In the genomic region with DNA sequence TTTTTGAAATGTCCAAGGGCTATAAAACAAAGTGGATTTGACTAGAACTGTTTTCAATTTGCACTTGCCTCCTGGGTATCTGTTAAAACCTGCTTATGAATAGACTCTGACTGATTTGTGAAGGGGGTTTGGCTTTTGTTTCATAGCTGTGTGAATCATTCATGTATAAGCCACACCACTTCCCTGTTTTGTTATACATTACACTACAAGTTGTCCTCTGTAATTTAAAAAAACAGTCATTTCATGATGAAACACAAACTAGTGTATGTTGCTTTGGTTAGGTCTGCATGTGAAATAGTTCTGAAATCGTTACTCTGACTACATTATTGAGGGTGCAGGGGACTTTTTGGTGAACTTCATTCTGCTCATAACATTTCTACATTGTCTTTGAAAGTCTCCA, we compare ENCODE assay signal across 9 cellular contexts.
DNase-seq lines count a peak whose midpoint lies in the region; ATAC-seq and TF ChIP-seq lines count a peak whose summit lies in the region.
"Had no signal": no experiment of that assay in that cellular context is flagged by ENCODE, and none has a peak within 500 bp of the region (broad histone marks: within the 10 kb centered on the region; RNA-seq: fewer than 3 reads in every experiment).

No MANE protein-coding gene starts in this region.

- H3K27me3 Mint-ChIP-seq in naive thymus-derived CD4-positive, alpha-beta T cell = no peaks in the 10 kb centered on the region
- H3K27me3 Mint-ChIP-seq: activated naive CD8-positive, alpha-beta T cell had no signal

- peak; percentile 98 for ATAC-seq in GM18870 (IDR thresholded peaks at IDR 0.05; ENCODE audit: unreplicated experiment)
- peak; percentile 94 for ATAC-seq in HG02571 (IDR thresholded peaks at IDR 0.05; ENCODE audit: unreplicated experiment)
- ATAC-seq in naive thymus-derived CD4-positive, alpha-beta T cell = no peak
- no peak for ATAC-seq in heart right ventricle

- CTCF ChIA-PET in naive thymus-derived CD4-positive, alpha-beta T cell (lab: Charles Lee) = no interaction called here

- no peak for TF ChIP-seq CTCF in transverse colon (IDR thresholded peaks at IDR 0.05)
- TF ChIP-seq CTCF in heart right ventricle (IDR thresholded peaks at IDR 0.05) = no peak

- H3K4me1 ChIP-seq in naive thymus-derived CD4-positive, alpha-beta T cell (ENCODE audit: control insufficient read depth in 2 of 2, insufficient read depth in 2 of 2, low read length in 2 of 2) = no peaks in the 10 kb centered on the region
- H3K4me1 ChIP-seq in transverse colon (no peaks in the 10 kb centered on the region), heart right ventricle (no peaks in the 10 kb centered on the region)

- no peaks in the 10 kb centered on the region for H3K36me3 ChIP-seq in naive thymus-derived CD4-positive, alpha-beta T cell (ENCODE audit: control insufficient read depth in 2 of 3, insufficient read depth in 3 of 3, low read length in 3 of 3)
- no peaks in the 10 kb centered on the region for H3K36me3 ChIP-seq in transverse colon
- H3K36me3 ChIP-seq in heart right ventricle = no peaks in the 10 kb centered on the region

- H3K4me1 Mint-ChIP-seq in naive thymus-derived CD4-positive, alpha-beta T cell = no peaks in the 10 kb centered on the region

- no peaks in the 10 kb centered on the region for H3K27me3 ChIP-seq in naive thymus-derived CD4-positive, alpha-beta T cell (ENCODE audit: control insufficient read depth in 2 of 2, insufficient read depth in 2 of 2, low read length in 2 of 2)
- H3K27me3 ChIP-seq in transverse colon (no peaks in the 10 kb centered on the region), heart right ventricle (no peaks in the 10 kb centered on the region)

- DNase-seq in HT1080 (ENCODE audit: low read depth) (peak; percentile 68), glomerular endothelial cell (ENCODE audit: extremely low read depth, low read depth, low spot score) (peak; percentile 14), transverse colon (no peak), heart right ventricle (no peak)
- no peak for DNase-seq in naive thymus-derived CD4-positive, alpha-beta T cell
- no peak for DNase-seq in activated CD4-positive, CD25-positive, alpha-beta regulatory T cell (lab: John Stamatoyannopoulos, UW)

- no peak for TF ChIP-seq POLR2A in transverse colon (IDR thresholded peaks at IDR 0.05)

- in situ Hi-C loops in transverse colon (cut with MboI; ENCODE audit: low pct_ligation_motif_present in 1 of 4, low pct_unique_long_range_greater_than_20kb in 1 of 4, low sequenced_read_pairs in 3 of 4) = no loop called here

- H3K9me3 Mint-ChIP-seq in naive thymus-derived CD4-positive, alpha-beta T cell = peaks cover 0 to 14% (median 0%) of the 10 kb centered on the region in 11 donors

- WGBS in transverse colon (ENCODE audit: low coverage in 1 of 2), 2 donors = 21 to 30% methylated on average over 1 of the region's 1 CpG
- WGBS in heart right ventricle, 2 donors = 51 to 76% methylated on average over 1 of the region's 1 CpG

- no peaks in the 10 kb centered on the region for H3K9me3 ChIP-seq in naive thymus-derived CD4-positive, alpha-beta T cell (ENCODE audit: control insufficient read depth in 2 of 3, low read length in 3 of 3)
- H3K9me3 ChIP-seq in transverse colon = no peaks in the 10 kb centered on the region
- H3K9me3 ChIP-seq in heart right ventricle = peaks cover 0 to 4% (median 0%) of the 10 kb centered on the region in 11 donors

- POLR2A ChIA-PET in naive thymus-derived CD4-positive, alpha-beta T cell (lab: Charles Lee) = no interaction called here

- intact Hi-C loops in naive thymus-derived CD4-positive, alpha-beta T cell (cut with micrococcal nuclease) = no loop called here
- intact Hi-C loops in transverse colon (cut with DNase I; ENCODE audit: low total_unique reads) = no loop called here
- intact Hi-C loops in heart right ventricle (cut with DNase I) = no loop called here

- TF ChIP-seq EP300 in transverse colon (IDR thresholded peaks at IDR 0.05; ENCODE audit: low read depth) = no peak

- no peak overlapping the region for H3K4me3 Mint-ChIP-seq in naive thymus-derived CD4-positive, alpha-beta T cell
- H3K4me3 Mint-ChIP-seq: activated naive CD8-positive, alpha-beta T cell had no signal

- H3K4me3 ChIP-seq in naive thymus-derived CD4-positive, alpha-beta T cell (ENCODE audit: low read length) = no peak overlapping the region
- H3K4me3 ChIP-seq in transverse colon (no peak overlapping the region), heart right ventricle (no peak overlapping the region)

- no peak overlapping the region for H3K27ac ChIP-seq in naive thymus-derived CD4-positive, alpha-beta T cell (ENCODE audit: low read depth, low read length)
- H3K27ac ChIP-seq in transverse colon (no peak overlapping the region), heart right ventricle (no peak overlapping the region)

- no peak overlapping the region for H3K27ac Mint-ChIP-seq in naive thymus-derived CD4-positive, alpha-beta T cell
- H3K27ac Mint-ChIP-seq: activated naive CD8-positive, alpha-beta T cell had no signal

- no peaks in the 10 kb centered on the region for H3K36me3 Mint-ChIP-seq in naive thymus-derived CD4-positive, alpha-beta T cell
- H3K36me3 Mint-ChIP-seq: activated naive CD8-positive, alpha-beta T cell had no signal

Comparison
In these comparisons a context has a peak if more than half of its experiments do, and no peak if none do; other contexts are left out.
1. ATAC-seq: peak in GM18870 (single experiment) and HG02571 (single experiment); none in naive thymus-derived CD4-positive, alpha-beta T cell (single experiment) and heart right ventricle (0 of 8).
2. DNase-seq: peak in HT1080 (single experiment) and glomerular endothelial cell (single experiment); none in naive thymus-derived CD4-positive, alpha-beta T cell (0 of 9), activated CD4-positive, CD25-positive, alpha-beta regulatory T cell (0 of 4), transverse colon (single experiment) and heart right ventricle (0 of 2).